24 cellular contexts compared by ENCODE assay signal in the genomic region with DNA sequence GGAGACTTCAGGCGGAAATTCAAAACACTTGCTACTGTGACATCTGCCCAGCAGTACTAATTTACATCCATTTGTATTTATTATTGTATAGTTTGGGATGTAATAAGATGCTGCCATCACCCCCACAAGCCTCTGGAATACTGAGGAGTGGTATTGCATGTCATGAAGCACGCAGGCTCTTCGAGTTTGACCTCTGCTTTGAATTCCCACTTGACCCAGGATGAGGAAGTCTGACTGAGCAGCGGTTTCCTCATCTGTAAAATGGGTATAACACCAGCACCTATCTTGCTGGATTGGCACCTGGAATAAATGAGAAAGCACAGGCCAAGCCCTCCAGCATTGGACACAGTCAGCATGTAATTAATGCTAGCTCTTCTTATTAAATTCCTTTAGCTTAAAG.
DNase-seq lines count a peak whose midpoint lies in the region; ATAC-seq, FAIRE-seq and TF ChIP-seq lines count a peak whose summit lies in the region.
"Had no signal": no experiment of that assay in that cellular context is flagged by ENCODE, and none has a peak within 500 bp of the region (broad histone marks: within the 10 kb centered on the region; RNA-seq: fewer than 3 reads in every experiment).

No MANE protein-coding gene starts in this region.

- no peak overlapping the region for H3K9ac ChIP-seq in HepG2 (ENCODE audit: insufficient read depth, low read depth, low read length)
- H3K9ac ChIP-seq: BLaER1 treated with 17β-estradiol and CSF1 and Interleukin-3, amounts not matched to agents 10 nM and 100 nM had no signal

- H3K36me3 Mint-ChIP-seq in T-helper 17 cell (ENCODE audit: low read depth) = no peaks in the 10 kb centered on the region
- H3K36me3 Mint-ChIP-seq: CD8-positive, alpha-beta T cell had no signal

- in situ Hi-C loops in HepG2 (cut with HindIII; ENCODE audit: extremely low pct_ligation_motif_present, low pct_unique_long_range_greater_than_20kb) = no loop called here

- TF ChIP-seq CTCF in HepG2 (CRISPR knock-in tag; IDR thresholded peaks at IDR 0.05) = no peak
- TF ChIP-seq CTCF in right lobe of liver (IDR thresholded peaks at IDR 0.05) = no peak
- TF ChIP-seq CTCF in esophagus muscularis mucosa (IDR thresholded peaks at IDR 0.05) = no peak
- no peak for TF ChIP-seq CTCF in foreskin fibroblast (IDR thresholded peaks at IDR 0.05; ENCODE audit: low read depth, low read length)
- no peak for TF ChIP-seq CTCF in testis (IDR thresholded peaks at IDR 0.05)

- H3K27ac Mint-ChIP-seq in T-helper 17 cell = peak overlapping the region; percentile 10
- H3K27ac Mint-ChIP-seq: B cell; CD4-positive, alpha-beta T cell; CD8-positive, alpha-beta T cell had no signal

- H3K4me1 Mint-ChIP-seq in T-helper 17 cell = peaks cover 29% of the 10 kb centered on the region
- H3K4me1 Mint-ChIP-seq: B cell had no signal

- H3K36me3 ChIP-seq in HepG2 (replicated peaks in 1 of 2; ENCODE audit: control insufficient read depth in 1 of 2, insufficient read depth in 2 of 2, low read length in 2 of 2) = no peaks in the 10 kb centered on the region
- H3K36me3 ChIP-seq in right lobe of liver = no peaks in the 10 kb centered on the region
- no peaks in the 10 kb centered on the region for H3K36me3 ChIP-seq in esophagus muscularis mucosa
- no peaks in the 10 kb centered on the region for H3K36me3 ChIP-seq in testis (ENCODE audit: low read depth, missing control alignments)
- H3K36me3 ChIP-seq: BLaER1 treated with 17β-estradiol and CSF1 and Interleukin-3, amounts not matched to agents 10 nM and 100 nM had no signal

- no peak for FAIRE-seq in HepG2 (lab: Jason Lieb, UNC)
- FAIRE-seq: A549, D721Med, G401.6, GM12891, GM19239 had no signal

- H4K20me1 ChIP-seq in HepG2 (ENCODE audit: insufficient read depth, low read length) = no peaks in the 10 kb centered on the region

- no peaks in the 10 kb centered on the region for H3K4me1 ChIP-seq in HepG2 (ENCODE audit: insufficient read depth, low read length)
- no peaks in the 10 kb centered on the region for H3K4me1 ChIP-seq in right lobe of liver
- no peaks in the 10 kb centered on the region for H3K4me1 ChIP-seq in esophagus muscularis mucosa
- H3K4me1 ChIP-seq in testis = no peaks in the 10 kb centered on the region

- H3K27me3 ChIP-seq in HepG2 (ENCODE audit: control insufficient read depth in 1 of 2, insufficient read depth in 2 of 2, low read length in 2 of 2) = peaks cover 3 to 17% of the 10 kb centered on the region in 2 experiments; a peak in 3 of 5 replicates
- H3K27me3 ChIP-seq in right lobe of liver = no peaks in the 10 kb centered on the region
- peaks cover 0 to 13% (median 0%) of the 10 kb centered on the region in 4 donors for H3K27me3 ChIP-seq in esophagus muscularis mucosa
- H3K27me3 ChIP-seq in testis = no peaks in the 10 kb centered on the region

- H3K27ac ChIP-seq in HepG2 (ENCODE audit: extremely low read length, insufficient read depth, low read length) = no peak overlapping the region
- no peak overlapping the region for H3K27ac ChIP-seq in right lobe of liver
- no peak overlapping the region for H3K27ac ChIP-seq in esophagus muscularis mucosa (replicated peaks in 1 of 4)
- H3K27ac ChIP-seq in testis = no peak overlapping the region
- H3K27ac ChIP-seq: 22Rv1; BLaER1 treated with 17β-estradiol and CSF1 and Interleukin-3, amounts not matched to agents 10 nM and 100 nM; C4-2B had no signal

- CTCF ChIA-PET in HepG2 (lab: Yijun Ruan, JAX; ENCODE audit: low intra/inter-chr PET ratio, low total read pairs) = no interaction called here

- no peaks in the 10 kb centered on the region for H3K79me2 ChIP-seq in HepG2 (ENCODE audit: insufficient read depth, low read length)

- POLR2A ChIA-PET in HepG2 (lab: Yijun Ruan, JAX) = no interaction called here

- H3K9me3 ChIP-seq in HepG2 (ENCODE audit: low read length) (no peaks in the 10 kb centered on the region), right lobe of liver (no peaks in the 10 kb centered on the region), T-helper 17 cell (ENCODE audit: control insufficient read depth, low read length, poor library complexity, severe bottlenecking) (no peaks in the 10 kb centered on the region), esophagus muscularis mucosa (no peaks in the 10 kb centered on the region), testis (no peaks in the 10 kb centered on the region)
- H3K9me3 ChIP-seq: A549; BLaER1 treated with 17β-estradiol and CSF1 and Interleukin-3, amounts not matched to agents 10 nM and 100 nM; Caco-2 had no signal

- peaks cover 63% of the 10 kb centered on the region for H3K27me3 Mint-ChIP-seq in T-helper 17 cell

- no peak for TF ChIP-seq RAD21 in HepG2 (CRISPR knock-in tag; IDR thresholded peaks at IDR 0.05)

- H3K4me3 Mint-ChIP-seq in T-helper 17 cell = no peak overlapping the region
- H3K4me3 Mint-ChIP-seq: B cell; CD8-positive, alpha-beta T cell had no signal

- WGBS in HepG2 (ENCODE audit: low lambda C conversion rate) = 22% methylated on average over 4 of the region's 4 CpGs
- 79% methylated on average over 2 of the region's 4 CpGs for WGBS in right lobe of liver (ENCODE audit: insufficient coverage, low coverage, low lambda C conversion rate, missing lambda C conversion rate)
- 85% methylated on average over 4 of the region's 4 CpGs for WGBS in esophagus muscularis mucosa
- 94 to 96% methylated on average over 4 of the region's 4 CpGs for WGBS in testis, 2 donors

- ATAC-seq in HepG2 (no peak), right lobe of liver (no peak), T-helper 17 cell (no peak)
- ATAC-seq: A549; CD8-positive, alpha-beta T cell had no signal

- intact Hi-C loops in HepG2 (cut with micrococcal nuclease; ENCODE audit: unreplicated experiment) = no loop called here
- intact Hi-C loops in right lobe of liver (cut with DNase I) = no loop called here
- intact Hi-C loops in esophagus muscularis mucosa (cut with DNase I) = no loop called here
- intact Hi-C loops in testis (cut with DNase I; ENCODE audit: low total_unique reads) = no loop called here

- DNase-seq in NCI-H2171 treated with DMSO at 0.1 percent for 48 hours (lab: John Stamatoyannopoulos, UW) (peak; percentile 29), NCI-H2171 (lab: John Stamatoyannopoulos, UW) (no peak), HepG2 (ENCODE audit: low spot score) (no peak), right lobe of liver (no peak), T-helper 17 cell (no peak), esophagus muscularis mucosa (ENCODE audit: extremely low spot score) (peak; percentile 78), foreskin fibroblast (no peak), testis (no peak)
- DNase-seq: AML-193; Caco-2; Calu3; CD4-positive, alpha-beta T cell; CD8-positive, alpha-beta T cell; DMS79 treated with DMSO at 0.1 percent for 48 hours; GF-D8 had no signal

- H3K4me3 ChIP-seq in HepG2 (replicated peaks in 1 of 3; ENCODE audit: insufficient read depth in 1 of 3, low read depth in 2 of 3, low read length in 3 of 3) = no peak overlapping the region
- H3K4me3 ChIP-seq in right lobe of liver = no peak overlapping the region
- H3K4me3 ChIP-seq in esophagus muscularis mucosa = no peak overlapping the region
- no peak overlapping the region for H3K4me3 ChIP-seq in foreskin fibroblast (ENCODE audit: low read depth in 1 of 2, low read length in 2 of 2)
- H3K4me3 ChIP-seq in testis = no peak overlapping the region
- H3K4me3 ChIP-seq: A549; BLaER1 treated with 17β-estradiol and CSF1 and Interleukin-3, amounts not matched to agents 10 nM and 100 nM had no signal

- TF ChIP-seq EP300 in HepG2 (IDR thresholded peaks at IDR 0.05; ENCODE audit: low read depth in 2 of 2, low read length in 2 of 2) (no peak), HepG2 (CRISPR knock-in tag; IDR thresholded peaks at IDR 0.05; ENCODE audit: borderline replicate concordance) (no peak), esophagus muscularis mucosa (IDR thresholded peaks at IDR 0.05) (no peak)

- no TSS peak for BruUV-seq in HepG2 (replicated peaks; lab: Mats Ljungman, UMichigan)

- H3K4me2 ChIP-seq in HepG2 (ENCODE audit: low read depth, low read length) = no peak overlapping the region
- H3K4me2 ChIP-seq: BLaER1 treated with 17β-estradiol and CSF1 and Interleukin-3, amounts not matched to agents 10 nM and 100 nM had no signal

- no peak overlapping the region for H2AFZ ChIP-seq in HepG2 (ENCODE audit: low read length)

- TF ChIP-seq POLR2A in HepG2 (IDR thresholded peaks at IDR 0.05; ENCODE audit: insufficient read depth in 1 of 2, low read depth in 2 of 2, low read length in 2 of 2) (no peak), right lobe of liver (IDR thresholded peaks at IDR 0.05) (no peak), esophagus muscularis mucosa (IDR thresholded peaks at IDR 0.05; ENCODE audit: low read depth) (no peak), testis (IDR thresholded peaks at IDR 0.05) (no peak)

TF ChIP-seq in HepG2, 621 proteins besides CTCF, POLR2A, EP300 and RAD21:
- peak; percentile 34; the same call in 1 of the 2 replicates for TF ChIP-seq ZNF629 (CRISPR knock-in tag; conservative IDR thresholded peaks at IDR 0.05)
- no peak for TF ChIP-seq ZNF253 (CRISPR knock-in tag; IDR thresholded peaks at IDR 0.05; ENCODE audit: borderline replicate concordance)

Comparison
In these comparisons a context has a peak if more than half of its experiments do, and no peak if none do; other contexts are left out.
1. DNase-seq: peak in NCI-H2171 treated with DMSO at 0.1 percent for 48 hours (single experiment) and esophagus muscularis mucosa (single experiment); none in NCI-H2171 (single experiment), HepG2 (single experiment), right lobe of liver (0 of 3), T-helper 17 cell (0 of 3), foreskin fibroblast (0 of 2) and testis (single experiment).